Comparison of ENCODE assay signal across 14 cellular contexts in genomic region chr2:203997481-203997880, GRCh38.
DNase-seq lines count a peak whose midpoint lies in the region; ATAC-seq lines count a peak whose summit lies in the region.
"Had no signal": no experiment of that assay in that cellular context is flagged by ENCODE, and none has a peak within 500 bp of the region (broad histone marks: within the 10 kb centered on the region; RNA-seq: fewer than 3 reads in every experiment).

No MANE protein-coding gene starts in this region.

- H3K4me3 Mint-ChIP-seq in activated CD8-positive, alpha-beta memory T cell treated with anti-CD3 and anti-CD28 coated beads, Interleukin-2, amount 10 ng/mL, durations not matched to agents 7 days and 5 days: peak overlapping the region; percentile 7
- H3K4me3 Mint-ChIP-seq in activated naive CD8-positive, alpha-beta T cell treated with anti-CD3 and anti-CD28 coated beads, Interleukin-2, amount 50 U/mL, for 24 hours: no peak overlapping the region
- no peak overlapping the region for H3K4me3 Mint-ChIP-seq in naive thymus-derived CD8-positive, alpha-beta T cell

- CTCF ChIA-PET in activated CD8-positive, alpha-beta memory T cell treated with anti-CD3 and anti-CD28 coated beads, Interleukin-2, amount 10 ng/mL, durations not matched to agents 7 days and 5 days (lab: Charles Lee): interaction anchor here (0.9 to 1.4 kb wide), 2 partner anchors 21 to 62 kb away, joined by 3 read pairs; no protein-coding TSS in a partner anchor

- no peak overlapping the region for H3K27ac Mint-ChIP-seq in activated CD8-positive, alpha-beta memory T cell treated with anti-CD3 and anti-CD28 coated beads, Interleukin-2, amount 10 ng/mL, durations not matched to agents 7 days and 5 days
- peak overlapping the region; percentile 69 for H3K27ac Mint-ChIP-seq in activated naive CD8-positive, alpha-beta T cell treated with anti-CD3 and anti-CD28 coated beads, Interleukin-2, amount 50 U/mL, for 24 hours
- no peak overlapping the region for H3K27ac Mint-ChIP-seq in naive thymus-derived CD8-positive, alpha-beta T cell

- H3K27me3 Mint-ChIP-seq in activated CD8-positive, alpha-beta memory T cell treated with anti-CD3 and anti-CD28 coated beads, Interleukin-2, amount 10 ng/mL, durations not matched to agents 7 days and 5 days: no peaks in the 10 kb centered on the region
- no peaks in the 10 kb centered on the region for H3K27me3 Mint-ChIP-seq in activated naive CD8-positive, alpha-beta T cell treated with anti-CD3 and anti-CD28 coated beads, Interleukin-2, amount 50 U/mL, for 24 hours
- H3K27me3 Mint-ChIP-seq in naive thymus-derived CD8-positive, alpha-beta T cell: no peaks in the 10 kb centered on the region

- ATAC-seq in activated CD8-positive, alpha-beta memory T cell treated with anti-CD3 and anti-CD28 coated beads, Interleukin-2, amount 10 ng/mL, durations not matched to agents 7 days and 5 days: peak; percentile 34
- ATAC-seq in GM21447 (IDR thresholded peaks at IDR 0.05; ENCODE audit: unreplicated experiment) (peak; percentile 51), HG03175 (IDR thresholded peaks at IDR 0.05; ENCODE audit: unreplicated experiment) (peak; percentile 52)
- peak; percentile 11 for ATAC-seq in activated naive CD8-positive, alpha-beta T cell treated with anti-CD3 and anti-CD28 coated beads, Interleukin-2, amount 50 U/mL, for 24 hours
- ATAC-seq in naive thymus-derived CD8-positive, alpha-beta T cell: no peak
- ATAC-seq: left colon had no signal

- DNase-seq in activated CD8-positive, alpha-beta memory T cell treated with anti-CD3 and anti-CD28 coated beads, Interleukin-2, amount 10 ng/mL, durations not matched to agents 7 days and 5 days: no peak
- DNase-seq in activated CD8-positive, alpha-beta memory T cell treated with anti-CD3 and anti-CD28 coated beads for 24 hours: no peak
- DNase-seq in activated naive CD8-positive, alpha-beta T cell treated with anti-CD3 and anti-CD28 coated beads, Interleukin-2, amount 50 U/mL, for 24 hours: no peak
- DNase-seq in medulla oblongata (ENCODE audit: extremely low spot score) (no peak), NCI-H1105 (lab: John Stamatoyannopoulos, UW) (no peak)
- DNase-seq in naive thymus-derived CD8-positive, alpha-beta T cell: no peak
- DNase-seq: erythroblast; head of caudate nucleus; left colon; NCI-H226; stimulated activated CD8-positive, alpha-beta memory T cell treated with anti-CD3 and anti-CD28 coated beads, Interleukin-4, amount 100 ng/mL, for 48 hours; upper lobe of right lung had no signal

- H3K4me1 Mint-ChIP-seq in activated CD8-positive, alpha-beta memory T cell treated with anti-CD3 and anti-CD28 coated beads, Interleukin-2, amount 10 ng/mL, durations not matched to agents 7 days and 5 days: peaks cover 63% of the 10 kb centered on the region
- H3K4me1 Mint-ChIP-seq in activated naive CD8-positive, alpha-beta T cell treated with anti-CD3 and anti-CD28 coated beads, Interleukin-2, amount 50 U/mL, for 24 hours: peaks cover 53% of the 10 kb centered on the region
- peaks cover 10 to 51% (median 47%) of the 10 kb centered on the region in 4 donors for H3K4me1 Mint-ChIP-seq in naive thymus-derived CD8-positive, alpha-beta T cell

- H3K9me3 Mint-ChIP-seq in activated CD8-positive, alpha-beta memory T cell treated with anti-CD3 and anti-CD28 coated beads, Interleukin-2, amount 10 ng/mL, durations not matched to agents 7 days and 5 days (ENCODE audit: low read depth): peaks cover 5% of the 10 kb centered on the region
- H3K9me3 Mint-ChIP-seq in activated naive CD8-positive, alpha-beta T cell treated with anti-CD3 and anti-CD28 coated beads, Interleukin-2, amount 50 U/mL, for 24 hours: peaks cover 6% of the 10 kb centered on the region
- H3K9me3 Mint-ChIP-seq in naive thymus-derived CD8-positive, alpha-beta T cell: peaks cover 0 to 5% (median 0%) of the 10 kb centered on the region in 9 donors

- peaks cover 13% of the 10 kb centered on the region for H3K36me3 Mint-ChIP-seq in activated CD8-positive, alpha-beta memory T cell treated with anti-CD3 and anti-CD28 coated beads, Interleukin-2, amount 10 ng/mL, durations not matched to agents 7 days and 5 days
- peaks cover 2% of the 10 kb centered on the region for H3K36me3 Mint-ChIP-seq in activated naive CD8-positive, alpha-beta T cell treated with anti-CD3 and anti-CD28 coated beads, Interleukin-2, amount 50 U/mL, for 24 hours (ENCODE audit: low read depth)
- H3K36me3 Mint-ChIP-seq in naive thymus-derived CD8-positive, alpha-beta T cell: peaks cover 0 to 6% (median 0%) of the 10 kb centered on the region in 3 donors

- POLR2A ChIA-PET in naive thymus-derived CD8-positive, alpha-beta T cell (lab: Charles Lee): no interaction called here

Comparison
In these comparisons a context has a peak if more than half of its experiments do, and no peak if none do; other contexts are left out.
1. ATAC-seq: peak in activated CD8-positive, alpha-beta memory T cell treated with anti-CD3 and anti-CD28 coated beads, Interleukin-2, amount 10 ng/mL, durations not matched to agents 7 days and 5 days (single experiment), GM21447 (single experiment), HG03175 (single experiment) and activated naive CD8-positive, alpha-beta T cell treated with anti-CD3 and anti-CD28 coated beads, Interleukin-2, amount 50 U/mL, for 24 hours (single experiment); none in naive thymus-derived CD8-positive, alpha-beta T cell (0 of 2).